In genomic region chr5:115124741-115125140, GRCh38 we compare ENCODE assay signal across 19 cellular contexts.
"Had no signal": no experiment of that assay in that cellular context is flagged by ENCODE, and none has a peak within 500 bp of the region (broad histone marks: within the 10 kb centered on the region; RNA-seq: fewer than 3 reads in every experiment).

No MANE protein-coding gene starts in this region.

- DNase-seq: activated CD4-positive, alpha-beta T cell treated with anti-CD3 and anti-CD28 coated beads, Interleukin-2, amount 50 U/mL, for 1 hour; activated CD4-positive, CD25-positive, alpha-beta regulatory T cell treated with anti-CD3 and anti-CD28 coated beads, Interleukin-2, amount 50 U/mL, for 72 hours; activated CD8-positive, alpha-beta memory T cell treated with anti-CD3 and anti-CD28 coated beads, Interleukin-2, amount 50 U/mL, for 4 hours; activated effector memory CD4-positive, alpha-beta T cell treated with Interleukin-2 at 50 U/mL for 16 hours; activated naive CD4-positive, alpha-beta T cell treated with anti-CD3 and anti-CD28 coated beads, Interleukin-2, amount 10 ng/mL, durations not matched to agents 7 days and 5 days; activated naive CD8-positive, alpha-beta T cell treated with anti-CD3 and anti-CD28 coated beads, Interleukin-2, amount 50 U/mL, for 24 hours; activated T-cell treated with anti-CD3 and anti-CD28 coated beads, Interleukin-2, amount 50 U/mL, for 48 hours; aorta; brain microvascular endothelial cell; foreskin keratinocyte; glutamatergic neuron; hypothalamus; islet precursor cell; nephron progenitor cell; nucleus accumbens; stimulated activated CD4-positive, alpha-beta T cell treated with anti-CD3 and anti-CD28 coated beads, Interleukin-2, amount 100 ng/mL, for 24 hours; stimulated activated naive CD4-positive, alpha-beta T cell treated with Interleukin-2 at 50 U/mL for 16 hours; thyroid gland had no signal

- H3K4me3 ChIP-seq: coronary artery, thyroid gland had no signal

- ATAC-seq: activated naive CD8-positive, alpha-beta T cell treated with anti-CD3 and anti-CD28 coated beads, Interleukin-2, amount 50 U/mL, for 24 hours; foreskin keratinocyte had no signal
